ENCODE assay signal across 28 cellular contexts in genomic region chr9:124618476-124618875, GRCh38.
DNase-seq lines count a peak whose midpoint lies in the region; ATAC-seq and TF ChIP-seq lines count a peak whose summit lies in the region.
"Had no signal": no experiment of that assay in that cellular context is flagged by ENCODE, and none has a peak within 500 bp of the region (broad histone marks: within the 10 kb centered on the region; RNA-seq: fewer than 3 reads in every experiment).

No MANE protein-coding gene starts in this region.

- POLR2A ChIA-PET in PC-9 (lab: Charles Lee; ENCODE audit: unreplicated experiment), result interaction anchor here (0.6 to 0.7 kb wide), 3 partner anchors 42 to 76 kb away, joined by 3 to 6 read pairs (median 3); no protein-coding TSS in a partner anchor

- H3K27me3 ChIP-seq in PC-9 (ENCODE audit: insufficient read depth, low read depth), result no peaks in the 10 kb centered on the region
- H3K27me3 ChIP-seq: esophagus squamous epithelium, gastroesophageal sphincter, transverse colon had no signal

- TF ChIP-seq CTCF in PC-9 (conservative IDR thresholded peaks at IDR 0.05), result no peak

- H3K4me3 ChIP-seq in PC-9, result no peak overlapping the region
- H3K4me3 ChIP-seq: esophagus squamous epithelium, gastroesophageal sphincter, psoas muscle, skin epidermis, transverse colon had no signal

- peak overlapping the region; percentile 38 for H3K27ac ChIP-seq in PC-9
- H3K27ac ChIP-seq: esophagus squamous epithelium, gastroesophageal sphincter, psoas muscle, skin epidermis, transverse colon had no signal

- intact Hi-C loops in PC-9 (cut with micrococcal nuclease; ENCODE audit: unreplicated experiment), result loop anchor here (5.0 kb wide), 1 partner anchor 754 kb away; no protein-coding TSS in a partner anchor

- ATAC-seq in HG03460 (IDR thresholded peaks at IDR 0.05; ENCODE audit: unreplicated experiment), result no peak
- no peak for ATAC-seq in HG03469 (IDR thresholded peaks at IDR 0.05; ENCODE audit: unreplicated experiment)
- ATAC-seq: activated CD4-positive, alpha-beta T cell treated with anti-CD3 and anti-CD28 coated beads for 36 hours; activated T-helper 17 cell treated with anti-CD3 and anti-CD28 coated beads, Interleukin-2, amount 50 U/mL, for 72 hours; gastroesophageal sphincter; Right ventricle myocardium inferior; stimulated activated naive CD8-positive, alpha-beta T cell treated with anti-CD3 and anti-CD28 coated beads, Interleukin-15, Interleukin-2, amounts not matched to agents 100 U/mL and 50 U/mL, for 24 hours; T-cell had no signal

- H3K9me3 ChIP-seq in PC-9 (ENCODE audit: insufficient read depth, low read depth), result no peaks in the 10 kb centered on the region
- H3K9me3 ChIP-seq: esophagus squamous epithelium, gastroesophageal sphincter, psoas muscle, transverse colon had no signal

- CTCF ChIA-PET in PC-9 (lab: Charles Lee), result interaction anchor here (0.6 to 2.2 kb wide), 6 partner anchors 34 to 153 kb away, joined by 3 to 34 read pairs (median 8); no protein-coding TSS in a partner anchor

- DNase-seq in ELR (ENCODE audit: low read depth) (peak; percentile 17), PC-9 (peak in 1 of 2 experiments; percentile 65), kidney glomerular epithelial cell (lab: John Stamatoyannopoulos, UW) (peak; percentile 71), renal cortical epithelial cell (ENCODE audit: low read depth) (peak; percentile 95), SHP77 (lab: John Stamatoyannopoulos, UW) (no peak)
- DNase-seq in activated CD4-positive, alpha-beta T cell treated with anti-CD3 and anti-CD28 coated beads for 4 hours, result no peak
- DNase-seq: activated CD4-positive, alpha-beta T cell treated with anti-CD3 and anti-CD28 coated beads for 36 hours; activated CD8-positive, alpha-beta memory T cell treated with anti-CD3 and anti-CD28 coated beads, Interleukin-2, amount 10 ng/mL, durations not matched to agents 7 days and 5 days; AML-193; effector memory CD4-positive, alpha-beta T cell; esophagus squamous epithelium; kidney; mesendoderm; naive thymus-derived CD4-positive, alpha-beta T cell; NCI-H1105; NCI-H2081; NCI-H510A treated with DMSO at 0.1 percent for 48 hours; psoas muscle; stimulated activated CD4-positive, alpha-beta T cell treated with anti-CD3 and anti-CD28 coated beads, Interleukin-2, amount 100 ng/mL, for 48 hours; stimulated activated naive CD8-positive, alpha-beta T cell treated with anti-CD3 and anti-CD28 coated beads, Interleukin-15, Interleukin-2, amounts not matched to agents 100 U/mL and 50 U/mL, for 24 hours; T-cell; transverse colon had no signal

- H4K20me1 ChIP-seq in PC-9 (ENCODE audit: insufficient read depth), result 0 out of 2 replicates have a peak, but pooled peaks cover 4% of the 10 kb centered on the region

- H3K9me2 ChIP-seq in PC-9 (ENCODE audit: insufficient read depth), result no peaks in the 10 kb centered on the region

- peak overlapping the region; percentile 20; the same call in 1 of the 2 replicates for H3K4me2 ChIP-seq in PC-9

- peaks cover 19% of the 10 kb centered on the region for H3K4me1 ChIP-seq in PC-9 (replicated peaks; ENCODE audit: insufficient read depth)
- H3K4me1 ChIP-seq: gastroesophageal sphincter had no signal

- peaks cover 15% of the 10 kb centered on the region for H3F3A ChIP-seq in PC-9 (ENCODE audit: insufficient read depth, low read depth)

- no TSS peak for BruUV-seq in PC-9 (replicated peaks; lab: Mats Ljungman, UMichigan)

- H2AFZ ChIP-seq in PC-9, result no peak overlapping the region

- peaks cover 11% of the 10 kb centered on the region; the same call in 1 of the 2 replicates for H3K79me2 ChIP-seq in PC-9 (ENCODE audit: low read depth)

- no peaks in the 10 kb centered on the region for H3K36me3 ChIP-seq in PC-9 (ENCODE audit: low read depth)
- H3K36me3 ChIP-seq: esophagus squamous epithelium, gastroesophageal sphincter, transverse colon had no signal

Comparison
In these comparisons a context has a peak if more than half of its experiments do, and no peak if none do; other contexts are left out.
1. DNase-seq: peak in ELR (single experiment), kidney glomerular epithelial cell (single experiment) and renal cortical epithelial cell (single experiment); none in activated CD4-positive, alpha-beta T cell treated with anti-CD3 and anti-CD28 coated beads for 4 hours (0 of 2) and SHP77 (0 of 2).